8 cellular contexts compared by ENCODE assay signal in the genomic region with DNA sequence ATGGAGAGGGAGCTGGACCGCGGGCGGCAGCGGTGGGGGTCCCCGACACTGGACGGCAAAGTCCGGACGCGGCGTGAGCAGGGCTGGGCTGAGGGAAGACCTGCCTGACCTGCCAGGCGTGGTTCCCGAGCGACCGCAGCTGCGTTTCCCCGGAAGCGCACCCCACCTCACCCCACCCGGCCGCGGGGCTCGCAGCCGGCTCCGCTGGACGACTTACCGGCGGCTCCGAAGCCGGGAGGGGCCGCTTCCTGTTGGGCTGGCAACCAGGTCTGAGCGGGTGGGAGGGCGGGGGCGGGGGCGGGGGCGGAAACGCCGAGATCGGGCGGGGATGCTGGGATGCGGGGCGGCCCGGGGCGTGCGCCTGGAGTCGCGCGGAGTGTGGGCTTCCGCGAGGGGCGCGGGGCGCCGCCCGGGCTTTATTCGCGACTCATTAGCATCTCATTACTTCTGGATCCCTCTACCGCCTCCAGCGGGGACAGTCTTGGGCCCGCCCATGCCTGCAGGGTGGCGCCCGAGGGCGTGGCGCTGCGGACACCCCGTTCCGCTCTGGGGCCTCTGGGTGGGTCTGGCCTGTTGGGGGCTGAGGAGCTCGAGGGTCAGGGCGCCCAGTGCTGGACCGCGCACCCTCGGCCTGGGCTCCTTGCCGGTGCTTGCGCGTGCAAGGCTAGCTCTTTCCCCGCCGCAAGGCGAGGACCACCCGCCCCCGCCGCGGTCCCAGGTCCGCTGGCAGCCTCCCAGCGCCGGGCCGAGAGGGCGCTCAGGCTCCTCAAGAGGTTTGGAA. TPM values are rescaled to one million over a fixed set of nuclear protein-coding genes. Genes with fewer than 3 reads are reported as not detected.
A peak's percentile ranks its signal among the peaks of the same experiment; 100 is the strongest.
DNase-seq lines count a peak whose midpoint lies in the region; ATAC-seq and TF ChIP-seq lines count a peak whose summit lies in the region.

A gene with protein sequence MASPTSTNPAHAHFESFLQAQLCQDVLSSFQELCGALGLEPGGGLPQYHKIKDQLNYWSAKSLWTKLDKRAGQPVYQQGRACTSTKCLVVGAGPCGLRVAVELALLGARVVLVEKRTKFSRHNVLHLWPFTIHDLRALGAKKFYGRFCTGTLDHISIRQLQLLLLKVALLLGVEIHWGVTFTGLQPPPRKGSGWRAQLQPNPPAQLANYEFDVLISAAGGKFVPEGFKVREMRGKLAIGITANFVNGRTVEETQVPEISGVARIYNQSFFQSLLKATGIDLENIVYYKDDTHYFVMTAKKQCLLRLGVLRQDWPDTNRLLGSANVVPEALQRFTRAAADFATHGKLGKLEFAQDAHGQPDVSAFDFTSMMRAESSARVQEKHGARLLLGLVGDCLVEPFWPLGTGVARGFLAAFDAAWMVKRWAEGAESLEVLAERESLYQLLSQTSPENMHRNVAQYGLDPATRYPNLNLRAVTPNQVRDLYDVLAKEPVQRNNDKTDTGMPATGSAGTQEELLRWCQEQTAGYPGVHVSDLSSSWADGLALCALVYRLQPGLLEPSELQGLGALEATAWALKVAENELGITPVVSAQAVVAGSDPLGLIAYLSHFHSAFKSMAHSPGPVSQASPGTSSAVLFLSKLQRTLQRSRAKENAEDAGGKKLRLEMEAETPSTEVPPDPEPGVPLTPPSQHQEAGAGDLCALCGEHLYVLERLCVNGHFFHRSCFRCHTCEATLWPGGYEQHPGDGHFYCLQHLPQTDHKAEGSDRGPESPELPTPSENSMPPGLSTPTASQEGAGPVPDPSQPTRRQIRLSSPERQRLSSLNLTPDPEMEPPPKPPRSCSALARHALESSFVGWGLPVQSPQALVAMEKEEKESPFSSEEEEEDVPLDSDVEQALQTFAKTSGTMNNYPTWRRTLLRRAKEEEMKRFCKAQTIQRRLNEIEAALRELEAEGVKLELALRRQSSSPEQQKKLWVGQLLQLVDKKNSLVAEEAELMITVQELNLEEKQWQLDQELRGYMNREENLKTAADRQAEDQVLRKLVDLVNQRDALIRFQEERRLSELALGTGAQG (minus strand): TSS at position 271 of the 781 bp plus-strand sequence. CDS start 1,576 bp downstream, outside the sequence.

- DNase-seq in A172 (ENCODE audit: low spot score), result peak; percentile 66
- peak; percentile 52 for DNase-seq in NCI-H2196 treated with DMSO at 0.1 percent for 48 hours (lab: John Stamatoyannopoulos, UW; ENCODE audit: unreplicated experiment)
- DNase-seq in activated CD4-positive, alpha-beta T cell treated with anti-CD3 and anti-CD28 coated beads for 4 hours, result peak; percentile 44 to 72
- DNase-seq in dermis blood vessel endothelial cell, result peak; percentile 35
- DNase-seq in right lobe of liver, result peak in 2 of 3 donors; percentile 72 to 76
- DNase-seq in stimulated activated CD4-positive, alpha-beta T cell treated with anti-CD3 and anti-CD28 coated beads, TNF-alpha, amount 100 ng/mL, for 24 hours (ENCODE audit: low read depth in 3 of 3), result peak in 2 of 3 experiments; percentile 29 to 55

- WGBS in right lobe of liver (ENCODE audit: insufficient coverage, low coverage, low lambda C conversion rate, missing lambda C conversion rate), result 20% methylated on average over 1 of the region's 85 CpGs

- TF ChIP-seq CTCF in right lobe of liver (IDR thresholded peaks at IDR 0.05), result peak in 3 of 4 donors; percentile 14 to 20 (median 18)

- intact Hi-C loops in right lobe of liver (cut with DNase I), result no loop called here

- H3K27me3 ChIP-seq in right lobe of liver, result peaks cover 0 to 4% of the 10 kb centered on the region in 2 donors

- peaks cover 0 to 12% (median 3%) of the 10 kb centered on the region in 4 donors for H3K4me1 ChIP-seq in right lobe of liver

- no peak for TF ChIP-seq POLR2A in right lobe of liver (IDR thresholded peaks at IDR 0.05)

- ATAC-seq in GM18508 (IDR thresholded peaks at IDR 0.05; ENCODE audit: insufficient read depth, unreplicated experiment) (peak; percentile 29), HG02970 (IDR thresholded peaks at IDR 0.05; ENCODE audit: low FRiP score, unreplicated experiment) (peak; percentile 65), right lobe of liver (peak; percentile 64 to 72 (median 66))

- no peaks in the 10 kb centered on the region for H3K9me3 ChIP-seq in right lobe of liver

- peak within 1 kb of the TSS; percentile 47 to 83 (median 63) for H3K27ac ChIP-seq in right lobe of liver

- peak within 1 kb of the TSS; percentile 51 to 70 (median 59) for H3K4me3 ChIP-seq in right lobe of liver

- H3K36me3 ChIP-seq in right lobe of liver, result no peaks in the 10 kb centered on the region

RNA-seq across cellular contexts. Expression of the gene that starts here (rescaled TPM):
- 34.2 and 37.3 TPM in 2 replicates for total RNA-seq in A172 (2014; rRNA removed; shearing (Covaris generic))
- total RNA-seq in dermis blood vessel endothelial cell, result 17.8 and 22.8 TPM in 2 replicates
- total RNA-seq in right lobe of liver, result 10 to 100 TPM in 2 of 6 experiments, 1 to 10 TPM in 4; 1.4 to 11.7 (median 5.2) TPM

Comparison
In these comparisons a context has a peak if more than half of its experiments do, and no peak if none do; other contexts are left out.
1. Peak in every context shown above with its lines: DNase-seq, ATAC-seq, H3K4me3 ChIP-seq and H3K27ac ChIP-seq.